ENCODE assay signal across 17 cellular contexts in the genomic region with DNA sequence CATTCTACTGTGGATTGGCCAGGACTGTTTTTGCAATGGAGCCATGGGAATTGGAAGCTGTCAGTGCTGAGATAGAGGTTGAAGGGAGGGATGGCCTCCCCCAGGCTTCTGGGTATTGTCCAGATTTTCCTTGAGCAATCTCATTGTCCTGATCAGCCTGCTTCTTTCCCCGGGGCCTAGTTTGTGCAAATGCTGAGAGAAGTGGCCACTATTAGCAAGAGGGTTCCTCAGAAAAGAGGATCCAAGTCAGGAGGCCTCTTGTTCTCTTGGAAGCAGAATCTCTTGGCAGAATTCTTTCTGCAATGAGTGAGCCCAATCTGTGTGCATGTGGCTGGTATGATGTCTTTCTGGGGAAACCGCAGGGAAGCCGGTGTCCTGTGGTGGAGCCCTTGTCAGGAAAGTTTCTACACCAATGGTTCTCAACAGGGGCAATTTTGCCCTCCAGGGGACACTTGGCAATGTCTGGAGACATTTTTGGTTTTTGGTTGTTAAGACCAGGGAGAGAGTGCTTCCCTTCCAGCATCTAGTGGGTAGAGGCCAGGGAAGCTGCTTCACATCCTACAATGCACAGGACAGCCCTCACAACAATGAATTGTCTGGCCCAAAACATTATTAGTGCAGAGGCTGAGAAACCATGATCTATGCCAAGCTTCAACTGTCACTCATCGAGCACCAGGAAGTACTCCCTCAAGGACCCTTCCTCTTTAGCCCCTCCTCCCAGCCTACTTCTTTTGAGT. TPM values are rescaled to one million over a fixed set of nuclear protein-coding genes. Genes with fewer than 3 reads are reported as not detected.
DNase-seq lines count a peak whose midpoint lies in the region; ATAC-seq, FAIRE-seq and TF ChIP-seq lines count a peak whose summit lies in the region.
"Had no signal": no experiment of that assay in that cellular context is flagged by ENCODE, and none has a peak within 500 bp of the region (broad histone marks: within the 10 kb centered on the region; RNA-seq: fewer than 3 reads in every experiment).

No MANE protein-coding gene starts in this region.

- in situ Hi-C loops in GM23248 (cut with MboI): no loop called here

- no peaks in the 10 kb centered on the region for H3K9me3 ChIP-seq in GM23248 (ENCODE audit: low read depth)
- H3K9me3 ChIP-seq in left ventricle myocardium inferior (replicated peaks): no peaks in the 10 kb centered on the region
- no peaks in the 10 kb centered on the region for H3K9me3 ChIP-seq in smooth muscle cell (replicated peaks; ENCODE audit: low read depth)
- H3K9me3 ChIP-seq in CD4-positive, alpha-beta memory T cell (ENCODE audit: control insufficient read depth in 1 of 2, low read length in 2 of 2): no peaks in the 10 kb centered on the region
- H3K9me3 ChIP-seq: breast epithelium, pancreas had no signal

- peaks cover 4% of the 10 kb centered on the region; the same call in 1 of the 2 replicates for H3K9me3 Mint-ChIP-seq in WTC11
- H3K9me3 Mint-ChIP-seq in chondrocyte (ENCODE audit: low read depth): no peaks in the 10 kb centered on the region
- peaks cover 0 to 3% (median 0%) of the 10 kb centered on the region in 8 donors for H3K9me3 Mint-ChIP-seq in CD4-positive, alpha-beta memory T cell
- H3K9me3 Mint-ChIP-seq: activated T-helper 17 cell treated with anti-CD3 and anti-CD28 coated beads, Interleukin-2, amount 50 U/mL, for 72 hours; stimulated activated naive B cell treated with anti-CD40 and anti-IgM and Interleukin-4, amounts not matched to agents 10 μg/mL and 1 μg/mL and 100 μg/mL, for 72 hours had no signal

- H3K4me1 Mint-ChIP-seq in WTC11: peaks cover 5% of the 10 kb centered on the region
- peaks cover 6% of the 10 kb centered on the region for H3K4me1 Mint-ChIP-seq in chondrocyte (ENCODE audit: low read depth)
- no peaks in the 10 kb centered on the region for H3K4me1 Mint-ChIP-seq in CD4-positive, alpha-beta memory T cell
- H3K4me1 Mint-ChIP-seq: activated T-helper 17 cell treated with anti-CD3 and anti-CD28 coated beads, Interleukin-2, amount 50 U/mL, for 72 hours; stimulated activated naive B cell treated with anti-CD40 and anti-IgM and Interleukin-4, amounts not matched to agents 10 μg/mL and 1 μg/mL and 100 μg/mL, for 72 hours had no signal

- TF ChIP-seq CTCF in WTC11 (IDR thresholded peaks at IDR 0.05) (no peak), left ventricle myocardium inferior (IDR thresholded peaks at IDR 0.05; ENCODE audit: borderline replicate concordance) (no peak), smooth muscle cell (IDR thresholded peaks at IDR 0.05; ENCODE audit: borderline replicate concordance, insufficient read depth, poor library complexity, severe bottlenecking) (no peak), chondrocyte (IDR thresholded peaks at IDR 0.05) (no peak)

- POLR2A ChIA-PET in WTC11 (lab: Charles Lee): no interaction called here
- POLR2A ChIA-PET in CD4-positive, alpha-beta memory T cell (lab: Charles Lee; ENCODE audit: partially characterized antibody): no interaction called here

- no peak overlapping the region for H2AFZ ChIP-seq in GM23248
- H2AFZ ChIP-seq in smooth muscle cell (ENCODE audit: low read depth): peak overlapping the region; percentile 49

- H3K36me3 ChIP-seq in GM23248 (ENCODE audit: low read depth) (no peaks in the 10 kb centered on the region), left ventricle myocardium inferior (no peaks in the 10 kb centered on the region), smooth muscle cell (ENCODE audit: low read depth) (no peaks in the 10 kb centered on the region)
- no peaks in the 10 kb centered on the region for H3K36me3 ChIP-seq in CD4-positive, alpha-beta memory T cell (ENCODE audit: insufficient read depth, low read length)
- H3K36me3 ChIP-seq: breast epithelium, pancreas had no signal

- H3K9me2 ChIP-seq in GM23248 (ENCODE audit: insufficient read depth): no peaks in the 10 kb centered on the region

- H3K27me3 Mint-ChIP-seq in WTC11 (ENCODE audit: low read depth) (no peaks in the 10 kb centered on the region), chondrocyte (ENCODE audit: low read depth) (peaks cover 4% of the 10 kb centered on the region)
- no peaks in the 10 kb centered on the region for H3K27me3 Mint-ChIP-seq in CD4-positive, alpha-beta memory T cell

- no peak overlapping the region for H3K4me3 Mint-ChIP-seq in WTC11
- H3K4me3 Mint-ChIP-seq in chondrocyte (ENCODE audit: unreplicated experiment): no peak overlapping the region
- no peak overlapping the region for H3K4me3 Mint-ChIP-seq in CD4-positive, alpha-beta memory T cell
- H3K4me3 Mint-ChIP-seq: activated T-helper 17 cell treated with anti-CD3 and anti-CD28 coated beads, Interleukin-2, amount 50 U/mL, for 72 hours; stimulated activated naive B cell treated with anti-CD40 and anti-IgM and Interleukin-4, amounts not matched to agents 10 μg/mL and 1 μg/mL and 100 μg/mL, for 72 hours had no signal

- WGBS in GM23248 (ENCODE audit: low coverage in 1 of 2, low lambda C conversion rate in 2 of 2, missing lambda C conversion rate in 2 of 2), 2 experiments: 39 to 53% methylated on average over 4 of the region's 4 CpGs
- 73% methylated on average over 4 of the region's 4 CpGs for WGBS in smooth muscle cell (ENCODE audit: low lambda C conversion rate)

- H3K27ac Mint-ChIP-seq in WTC11 (no peak overlapping the region), chondrocyte (ENCODE audit: unreplicated experiment) (no peak overlapping the region)
- no peak overlapping the region for H3K27ac Mint-ChIP-seq in CD4-positive, alpha-beta memory T cell
- H3K27ac Mint-ChIP-seq: activated T-helper 17 cell treated with anti-CD3 and anti-CD28 coated beads, Interleukin-2, amount 50 U/mL, for 72 hours had no signal

- CTCF ChIA-PET in WTC11 (lab: Charles Lee): no interaction called here
- CTCF ChIA-PET in CD4-positive, alpha-beta memory T cell (lab: Charles Lee; ENCODE audit: partially characterized antibody): no interaction called here

- intact Hi-C loops in left ventricle myocardium inferior (cut with micrococcal nuclease): no loop called here
- intact Hi-C loops in CD4-positive, alpha-beta memory T cell (cut with micrococcal nuclease): no loop called here

- no peak overlapping the region for H3K9ac ChIP-seq in GM23248
- H3K9ac ChIP-seq in smooth muscle cell (ENCODE audit: low read depth): no peak overlapping the region

- H3K4me3 ChIP-seq in GM23248: no peak overlapping the region
- no peak overlapping the region for H3K4me3 ChIP-seq in left ventricle myocardium inferior
- no peak overlapping the region for H3K4me3 ChIP-seq in smooth muscle cell
- no peak overlapping the region for H3K4me3 ChIP-seq in CD4-positive, alpha-beta memory T cell (ENCODE audit: low read length in 2 of 2)
- H3K4me3 ChIP-seq: breast epithelium, lung, pancreas had no signal

- no peak overlapping the region for H3K27ac ChIP-seq in GM23248
- H3K27ac ChIP-seq in left ventricle myocardium inferior (replicated peaks): peak overlapping the region; percentile 8
- no peak overlapping the region for H3K27ac ChIP-seq in smooth muscle cell (ENCODE audit: low read depth)
- H3K27ac ChIP-seq in CD4-positive, alpha-beta memory T cell (ENCODE audit: low read depth, low read length): no peak overlapping the region
- H3K27ac ChIP-seq: breast epithelium, C4-2B had no signal

- H3F3A ChIP-seq in GM23248 (ENCODE audit: insufficient read depth) (peaks cover 4% of the 10 kb centered on the region; the same call in 1 of the 2 replicates), smooth muscle cell (ENCODE audit: low read depth) (no peaks in the 10 kb centered on the region)

- DNase-seq in GM23248: peak; percentile 59
- no peak for DNase-seq in WTC11 (ENCODE audit: low spot score)
- DNase-seq in left ventricle myocardium inferior: no peak
- DNase-seq in smooth muscle cell (lab: John Stamatoyannopoulos, UW; ENCODE audit: unreplicated experiment): no peak
- no peak for DNase-seq in stimulated activated CD8-positive, alpha-beta memory T cell treated with anti-CD3 and anti-CD28 coated beads, Interleukin-4, amount 100 ng/mL, for 48 hours
- DNase-seq in chondrocyte (ENCODE audit: low spot score): no peak
- no peak for DNase-seq in HTR-8/SVneo (ENCODE audit: insufficient read length, low spot score)
- no peak for DNase-seq in CD4-positive, alpha-beta memory T cell
- DNase-seq: activated CD4-positive, alpha-beta T cell treated with anti-CD3 and anti-CD28 coated beads for 48 hours; Karpas-422; pancreas; stimulated activated naive B cell treated with anti-CD40 and anti-IgM and Interleukin-4, amounts not matched to agents 10 μg/mL and 1 μg/mL and 100 μg/mL, for 72 hours had no signal

- H3K27me3 ChIP-seq in GM23248 (replicated peaks; ENCODE audit: insufficient read depth): no peaks in the 10 kb centered on the region
- H3K27me3 ChIP-seq in left ventricle myocardium inferior (ENCODE audit: low read depth): no peaks in the 10 kb centered on the region
- H3K27me3 ChIP-seq in smooth muscle cell (ENCODE audit: low read depth): no peaks in the 10 kb centered on the region
- H3K27me3 ChIP-seq in CD4-positive, alpha-beta memory T cell (ENCODE audit: insufficient read depth, low read length): no peaks in the 10 kb centered on the region
- H3K27me3 ChIP-seq: breast epithelium, pancreas had no signal

- FAIRE-seq in HTR-8/SVneo (lab: Jason Lieb, UNC): no peak
- FAIRE-seq: endothelial cell of umbilical vein, pancreas had no signal

- H3K36me3 Mint-ChIP-seq in WTC11 (no peaks in the 10 kb centered on the region), chondrocyte (ENCODE audit: low read depth) (no peaks in the 10 kb centered on the region)
- H3K36me3 Mint-ChIP-seq in CD4-positive, alpha-beta memory T cell: no peaks in the 10 kb centered on the region
- H3K36me3 Mint-ChIP-seq: stimulated activated naive B cell treated with anti-CD40 and anti-IgM and Interleukin-4, amounts not matched to agents 10 μg/mL and 1 μg/mL and 100 μg/mL, for 72 hours had no signal

- H3K79me2 ChIP-seq in GM23248 (ENCODE audit: insufficient read depth): no peaks in the 10 kb centered on the region
- H3K79me2 ChIP-seq in smooth muscle cell (ENCODE audit: low read depth): no peaks in the 10 kb centered on the region

- H3K4me2 ChIP-seq in GM23248 (ENCODE audit: unreplicated experiment): no peak overlapping the region
- no peak overlapping the region for H3K4me2 ChIP-seq in smooth muscle cell

- ATAC-seq in WTC11: peak; percentile 39
- ATAC-seq: activated T-helper 17 cell treated with anti-CD3 and anti-CD28 coated beads, Interleukin-2, amount 50 U/mL, for 72 hours; pancreas; stimulated activated naive B cell treated with anti-CD40 and anti-IgM and Interleukin-4, amounts not matched to agents 10 μg/mL and 1 μg/mL and 100 μg/mL, for 72 hours had no signal

- H4K20me1 ChIP-seq in GM23248 (ENCODE audit: insufficient read depth) (no peaks in the 10 kb centered on the region), smooth muscle cell (ENCODE audit: low read depth) (no peaks in the 10 kb centered on the region)

- H3K4me1 ChIP-seq in GM23248 (ENCODE audit: insufficient read depth) (peaks cover 3% of the 10 kb centered on the region; the same call in 1 of the 2 replicates), left ventricle myocardium inferior (peaks cover 29% of the 10 kb centered on the region), smooth muscle cell (ENCODE audit: low read depth) (no peaks in the 10 kb centered on the region)
- no peaks in the 10 kb centered on the region for H3K4me1 ChIP-seq in CD4-positive, alpha-beta memory T cell (ENCODE audit: insufficient read depth, low read length)
- H3K4me1 ChIP-seq: breast epithelium had no signal

RNA-seq across cellular contexts. Expression of a gene that starts 2.0 kb away (rescaled TPM):
- 0.38 and 0.43 TPM in 2 replicates for total RNA-seq in GM23248 (2014; rRNA removed; shearing (Covaris generic))
- 0.63 and 1.1 TPM in 2 replicates for polyA plus RNA-seq in GM23248 (2016; fragmentation: Nextera tagmentation; extraction: Ambion mirVana)
- not detected in 3 replicates for total RNA-seq in WTC11 (2021)
- 1.5 TPM for total RNA-seq in left ventricle myocardium inferior
- total RNA-seq in smooth muscle cell: not detected in 2 replicates
- polyA plus RNA-seq in smooth muscle cell: not detected in 2 replicates
- total RNA-seq in chondrocyte: not detected in 3 replicates
- under 1 TPM in 1 of 2 experiments, not detected in 1; 0.41 TPM for total RNA-seq in CD4-positive, alpha-beta memory T cell
- polyA plus RNA-seq in CD4-positive, alpha-beta memory T cell: 1 to 10 TPM in 1 of 2 donors, under 1 TPM in 1; 0.25 to 2.4 TPM
- total RNA-seq: endothelial cell of umbilical vein had no signal
- polyA plus RNA-seq: endothelial cell of umbilical vein had no signal
